25 cellular contexts compared by ENCODE assay signal in genomic region chr1:93648656-93649055, GRCh38.
"Had no signal": no experiment of that assay in that cellular context is flagged by ENCODE, and none has a peak within 500 bp of the region (broad histone marks: within the 10 kb centered on the region; RNA-seq: fewer than 3 reads in every experiment).

No MANE protein-coding gene starts in this region.

- H3K27me3 Mint-ChIP-seq: activated CD4-positive, alpha-beta memory T cell treated with anti-CD3 and anti-CD28 coated beads, Interleukin-2, amount 10 ng/mL, durations not matched to agents 7 days and 5 days; activated naive CD8-positive, alpha-beta T cell treated with anti-CD3 and anti-CD28 coated beads, Interleukin-2, amount 50 U/mL, for 24 hours; naive B cell; stimulated activated memory B cell treated with anti-CD40 and anti-IgM and Interleukin-4, amounts not matched to agents 10 μg/mL and 1 μg/mL and 100 μg/mL, for 72 hours had no signal

- DNase-seq: activated CD4-positive, alpha-beta memory T cell treated with anti-CD3 and anti-CD28 coated beads, Interleukin-2, amount 10 ng/mL, durations not matched to agents 7 days and 5 days; activated CD4-positive, alpha-beta T cell treated with anti-CD3 and anti-CD28 coated beads for 4 hours; activated CD8-positive, alpha-beta memory T cell treated with anti-CD3 and anti-CD28 coated beads, Interleukin-2, amount 10 ng/mL, durations not matched to agents 7 days and 5 days; activated naive CD4-positive, alpha-beta T cell treated with anti-CD3 and anti-CD28 coated beads for 36 hours; activated naive CD8-positive, alpha-beta T cell treated with anti-CD3 and anti-CD28 coated beads, Interleukin-2, amount 50 U/mL, for 24 hours; aorta; brain microvascular endothelial cell; cortex of kidney; effector CD4-positive, alpha-beta T cell; heart left ventricle; kidney; left lung; mucosa of descending colon; naive B cell; pancreas; right lobe of liver; stimulated activated CD4-positive, alpha-beta T cell treated with anti-CD3 and anti-CD28 coated beads, Interleukin-4, amount 100 ng/mL, for 24 hours; upper lobe of left lung had no signal

- H3K4me3 Mint-ChIP-seq: activated CD4-positive, alpha-beta memory T cell treated with anti-CD3 and anti-CD28 coated beads, Interleukin-2, amount 10 ng/mL, durations not matched to agents 7 days and 5 days; activated CD8-positive, alpha-beta memory T cell treated with anti-CD3 and anti-CD28 coated beads, Interleukin-2, amount 10 ng/mL, durations not matched to agents 7 days and 5 days; activated naive CD4-positive, alpha-beta T cell treated with anti-CD3 and anti-CD28 coated beads for 36 hours; activated naive CD8-positive, alpha-beta T cell treated with anti-CD3 and anti-CD28 coated beads, Interleukin-2, amount 50 U/mL, for 24 hours; naive B cell; stimulated activated memory B cell treated with anti-CD40 and anti-IgM and Interleukin-4, amounts not matched to agents 10 μg/mL and 1 μg/mL and 100 μg/mL, for 72 hours; T-helper 2 cell treated with Interferon-gamma antibody and Interleukin-4, amounts not matched to agents 5 μg/mL and 100 μg/mL, for 36 hours had no signal

- H3K9me3 ChIP-seq: gastroesophageal sphincter, heart left ventricle, left lung, mucosa of descending colon, pancreas, right lobe of liver, thoracic aorta, upper lobe of left lung had no signal

- H3K9me3 Mint-ChIP-seq: activated CD4-positive, alpha-beta memory T cell treated with anti-CD3 and anti-CD28 coated beads, Interleukin-2, amount 10 ng/mL, durations not matched to agents 7 days and 5 days; activated naive CD4-positive, alpha-beta T cell treated with anti-CD3 and anti-CD28 coated beads for 36 hours; activated naive CD8-positive, alpha-beta T cell treated with anti-CD3 and anti-CD28 coated beads, Interleukin-2, amount 50 U/mL, for 24 hours; naive B cell; stimulated activated memory B cell treated with anti-CD40 and anti-IgM and Interleukin-4, amounts not matched to agents 10 μg/mL and 1 μg/mL and 100 μg/mL, for 72 hours; T-helper 2 cell treated with Interferon-gamma antibody and Interleukin-4, amounts not matched to agents 5 μg/mL and 100 μg/mL, for 36 hours had no signal

- H3K4me3 ChIP-seq: gastroesophageal sphincter, heart left ventricle, left lung, mucosa of descending colon, pancreas, right lobe of liver, smooth muscle cell, thoracic aorta, upper lobe of left lung had no signal

- H3K27ac Mint-ChIP-seq: activated CD4-positive, alpha-beta memory T cell treated with anti-CD3 and anti-CD28 coated beads, Interleukin-2, amount 10 ng/mL, durations not matched to agents 7 days and 5 days; activated CD8-positive, alpha-beta memory T cell treated with anti-CD3 and anti-CD28 coated beads, Interleukin-2, amount 10 ng/mL, durations not matched to agents 7 days and 5 days; activated naive CD4-positive, alpha-beta T cell treated with anti-CD3 and anti-CD28 coated beads for 36 hours; activated naive CD8-positive, alpha-beta T cell treated with anti-CD3 and anti-CD28 coated beads, Interleukin-2, amount 50 U/mL, for 24 hours; stimulated activated memory B cell treated with anti-CD40 and anti-IgM and Interleukin-4, amounts not matched to agents 10 μg/mL and 1 μg/mL and 100 μg/mL, for 72 hours; T-helper 2 cell treated with Interferon-gamma antibody and Interleukin-4, amounts not matched to agents 5 μg/mL and 100 μg/mL, for 36 hours had no signal

- H3K4me2 ChIP-seq: smooth muscle cell had no signal

- ATAC-seq: activated CD8-positive, alpha-beta memory T cell treated with anti-CD3 and anti-CD28 coated beads, Interleukin-2, amount 10 ng/mL, durations not matched to agents 7 days and 5 days; activated naive CD8-positive, alpha-beta T cell treated with anti-CD3 and anti-CD28 coated beads, Interleukin-2, amount 50 U/mL, for 24 hours; esophagus mucosa; gastroesophageal sphincter; left lung; mucosa of descending colon; pancreas; stimulated activated memory B cell treated with anti-CD40 and anti-IgM and Interleukin-4, amounts not matched to agents 10 μg/mL and 1 μg/mL and 100 μg/mL, for 72 hours had no signal

- FAIRE-seq: kidney, pancreas, TTC549 had no signal

- H3K36me3 ChIP-seq: gastroesophageal sphincter, left lung, pancreas, right lobe of liver, thoracic aorta had no signal

- H3K27ac ChIP-seq: brain microvascular endothelial cell, gastroesophageal sphincter, heart left ventricle, left lung, pancreas, right lobe of liver, thoracic aorta, upper lobe of left lung had no signal

- H3K36me3 Mint-ChIP-seq: activated CD8-positive, alpha-beta memory T cell treated with anti-CD3 and anti-CD28 coated beads, Interleukin-2, amount 10 ng/mL, durations not matched to agents 7 days and 5 days had no signal

- H3K27me3 ChIP-seq: brain microvascular endothelial cell, gastroesophageal sphincter, heart left ventricle, left lung, pancreas, right lobe of liver, upper lobe of left lung had no signal
